In the genomic region with DNA sequence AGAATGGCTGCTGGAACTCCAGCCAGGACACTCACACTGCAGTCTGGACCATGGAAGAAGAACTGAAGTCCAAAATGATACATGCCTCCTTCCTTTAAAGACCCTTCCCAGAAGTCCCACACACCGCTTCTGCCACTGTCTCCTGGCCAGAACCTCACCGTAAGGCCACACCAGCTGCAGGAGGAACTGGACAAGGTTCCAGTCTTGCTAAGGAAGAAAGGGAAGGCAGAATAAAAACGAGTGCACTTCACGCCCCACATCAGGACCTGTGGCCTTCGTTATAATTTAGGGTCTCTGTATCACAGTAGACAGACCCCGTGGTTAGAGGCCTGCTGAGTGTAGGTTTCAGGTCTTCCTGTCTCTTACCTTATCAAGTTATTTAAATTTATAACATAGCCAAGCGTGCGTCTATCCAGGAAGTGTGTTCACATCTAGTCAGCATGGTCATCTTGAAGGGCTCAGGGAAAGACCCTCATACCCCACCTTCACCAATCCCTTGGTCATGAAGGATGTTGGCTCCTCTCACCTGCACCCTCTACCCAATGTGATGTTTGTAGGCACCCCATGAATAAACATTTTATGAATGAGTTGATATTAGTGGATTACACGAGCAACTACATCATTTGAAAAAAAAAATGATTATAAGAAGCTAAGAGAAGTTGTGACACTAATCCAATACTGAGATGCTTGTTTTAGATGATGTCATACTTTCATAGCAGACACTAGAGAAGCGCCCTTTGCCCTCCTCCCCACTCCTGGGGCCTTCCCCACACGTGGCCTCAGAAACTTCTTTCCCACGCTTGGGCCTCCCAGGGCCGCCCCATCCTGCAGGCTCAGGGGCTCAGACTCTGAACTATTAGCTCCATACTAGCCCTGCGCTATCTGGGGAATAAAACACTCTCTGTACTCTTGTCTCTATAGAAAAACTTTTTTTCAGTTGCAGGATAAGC, we compare ENCODE assay signal across 8 cellular contexts.
DNase-seq lines count a peak whose midpoint lies in the region; ATAC-seq and TF ChIP-seq lines count a peak whose summit lies in the region.

No MANE protein-coding gene starts in this region.

- H3K27ac ChIP-seq in endodermal cell (ENCODE audit: low read depth, low read length), result peak overlapping the region; percentile 29

- H3K27ac Mint-ChIP-seq in endodermal cell, result no peak overlapping the region
- H3K27ac Mint-ChIP-seq in type B pancreatic cell, result no peak overlapping the region

- H3K27me3 Mint-ChIP-seq in endodermal cell (ENCODE audit: insufficient read depth) (no peaks in the 10 kb centered on the region), type B pancreatic cell (no peaks in the 10 kb centered on the region)

- TF ChIP-seq CTCF in GM06990 (IDR thresholded peaks at IDR 0.05; ENCODE audit: insufficient read depth, low read length, poor library complexity, severe bottlenecking) (no peak), endodermal cell (conservative IDR thresholded peaks at IDR 0.05) (no peak), type B pancreatic cell (conservative IDR thresholded peaks at IDR 0.05) (no peak)

- POLR2A ChIA-PET in HEK293T (lab: Yijun Ruan, JAX), result no interaction called here

- H3K4me1 Mint-ChIP-seq in endodermal cell (peaks cover 7% of the 10 kb centered on the region), type B pancreatic cell (ENCODE audit: unreplicated experiment) (peaks cover 15% of the 10 kb centered on the region)

- no peaks in the 10 kb centered on the region for H3K27me3 ChIP-seq in GM06990 (replicated peaks; ENCODE audit: control insufficient read depth, insufficient read depth, low read length)
- no peaks in the 10 kb centered on the region for H3K27me3 ChIP-seq in endodermal cell (ENCODE audit: control insufficient read depth, insufficient read depth, low read length, poor library complexity, severe bottlenecking)

- H3K4me3 ChIP-seq in GM06990 (replicated peaks; ENCODE audit: low read depth, low read length), result no peak overlapping the region
- H3K4me3 ChIP-seq in endodermal cell (ENCODE audit: low read length), result no peak overlapping the region

- H3K9ac ChIP-seq in endodermal cell (ENCODE audit: extremely low read depth, low read length, poor library complexity, severe bottlenecking), result no peak overlapping the region

- no peaks in the 10 kb centered on the region for H3K36me3 Mint-ChIP-seq in endodermal cell (ENCODE audit: low read depth)
- H3K36me3 Mint-ChIP-seq in type B pancreatic cell, result no peaks in the 10 kb centered on the region

- no peaks in the 10 kb centered on the region for H3K9me3 ChIP-seq in endodermal cell (ENCODE audit: control insufficient read depth, low read length)

- DNase-seq in GM06990 (ENCODE audit: extremely low read depth, insufficient read length), result peak; percentile 65
- DNase-seq in endodermal cell, result no peak
- no peak for DNase-seq in inferior parietal cortex (ENCODE audit: extremely low spot score)
- no peak for DNase-seq in type B pancreatic cell (ENCODE audit: extremely low spot score, unreplicated experiment)
- DNase-seq in HEK293T (ENCODE audit: extremely low spot score), result no peak
- DNase-seq in NCI-H774 (lab: John Stamatoyannopoulos, UW), result no peak

- CTCF ChIA-PET in HEK293T (lab: Yijun Ruan, JAX), result no interaction called here

- H3K9me3 Mint-ChIP-seq in endodermal cell, result no peaks in the 10 kb centered on the region
- no peaks in the 10 kb centered on the region for H3K9me3 Mint-ChIP-seq in type B pancreatic cell

- 86 to 95% methylated on average over 10 to 14 of the region's 14 CpGs for WGBS in endodermal cell (ENCODE audit: insufficient coverage in 1 of 2, insufficient read length in 1 of 2), 2 experiments

- peaks cover 3% of the 10 kb centered on the region for H3K4me1 ChIP-seq in endodermal cell (ENCODE audit: control insufficient read depth, insufficient read depth, low read length)

- H3K36me3 ChIP-seq in GM06990 (ENCODE audit: control insufficient read depth, insufficient read depth, low read length) (no peaks in the 10 kb centered on the region), endodermal cell (ENCODE audit: control insufficient read depth, insufficient read depth, low read length) (no peaks in the 10 kb centered on the region)

- ATAC-seq in GM21360 (IDR thresholded peaks at IDR 0.05; ENCODE audit: unreplicated experiment) (peak; percentile 38), HG03469 (IDR thresholded peaks at IDR 0.05; ENCODE audit: unreplicated experiment) (peak; percentile 35)

- no peak overlapping the region for H3K4me3 Mint-ChIP-seq in endodermal cell
- no peak overlapping the region for H3K4me3 Mint-ChIP-seq in type B pancreatic cell

TF ChIP-seq in HEK293T, 16 proteins besides CTCF, POLR2A, EP300 and RAD21:
- TF ChIP-seq FOXK2 (IDR thresholded peaks at IDR 0.05), result no peak
- TF ChIP-seq ELF4 (IDR thresholded peaks at IDR 0.05), result no peak
- no peak for TF ChIP-seq TARDBP (IDR thresholded peaks at IDR 0.05)
- TF ChIP-seq FOXM1 (IDR thresholded peaks at IDR 0.05; ENCODE audit: borderline replicate concordance), result no peak
- no peak for TF ChIP-seq LEF1 (IDR thresholded peaks at IDR 0.05; ENCODE audit: borderline replicate concordance)
- no peak for TF ChIP-seq HDGF (IDR thresholded peaks at IDR 0.05; ENCODE audit: borderline replicate concordance)
- no peak for TF ChIP-seq ZNF384 (IDR thresholded peaks at IDR 0.05)
- TF ChIP-seq BHLHE40 (IDR thresholded peaks at IDR 0.05; ENCODE audit: borderline replicate concordance), result no peak
- no peak for TF ChIP-seq ARNT (IDR thresholded peaks at IDR 0.05)
- no peak for TF ChIP-seq NFRKB (IDR thresholded peaks at IDR 0.05)
- no peak for TF ChIP-seq CTBP1 (IDR thresholded peaks at IDR 0.05; ENCODE audit: borderline replicate concordance)
- no peak for TF ChIP-seq FOXA1 (IDR thresholded peaks at IDR 0.05)
- no peak for TF ChIP-seq SP1 (IDR thresholded peaks at IDR 0.05)
- TF ChIP-seq, protein P1, sequence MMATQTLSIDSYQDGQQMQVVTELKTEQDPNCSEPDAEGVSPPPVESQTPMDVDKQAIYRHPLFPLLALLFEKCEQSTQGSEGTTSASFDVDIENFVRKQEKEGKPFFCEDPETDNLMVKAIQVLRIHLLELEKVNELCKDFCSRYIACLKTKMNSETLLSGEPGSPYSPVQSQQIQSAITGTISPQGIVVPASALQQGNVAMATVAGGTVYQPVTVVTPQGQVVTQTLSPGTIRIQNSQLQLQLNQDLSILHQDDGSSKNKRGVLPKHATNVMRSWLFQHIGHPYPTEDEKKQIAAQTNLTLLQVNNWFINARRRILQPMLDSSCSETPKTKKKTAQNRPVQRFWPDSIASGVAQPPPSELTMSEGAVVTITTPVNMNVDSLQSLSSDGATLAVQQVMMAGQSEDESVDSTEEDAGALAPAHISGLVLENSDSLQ (IDR thresholded peaks at IDR 0.05), result no peak
- no peak for TF ChIP-seq L3MBTL2 (conservative IDR thresholded peaks at IDR 0.05)
- TF ChIP-seq SUZ12 (IDR thresholded peaks at IDR 0.05), result no peak
